Comparison of ENCODE assay signal across 8 cellular contexts in the genomic region with DNA sequence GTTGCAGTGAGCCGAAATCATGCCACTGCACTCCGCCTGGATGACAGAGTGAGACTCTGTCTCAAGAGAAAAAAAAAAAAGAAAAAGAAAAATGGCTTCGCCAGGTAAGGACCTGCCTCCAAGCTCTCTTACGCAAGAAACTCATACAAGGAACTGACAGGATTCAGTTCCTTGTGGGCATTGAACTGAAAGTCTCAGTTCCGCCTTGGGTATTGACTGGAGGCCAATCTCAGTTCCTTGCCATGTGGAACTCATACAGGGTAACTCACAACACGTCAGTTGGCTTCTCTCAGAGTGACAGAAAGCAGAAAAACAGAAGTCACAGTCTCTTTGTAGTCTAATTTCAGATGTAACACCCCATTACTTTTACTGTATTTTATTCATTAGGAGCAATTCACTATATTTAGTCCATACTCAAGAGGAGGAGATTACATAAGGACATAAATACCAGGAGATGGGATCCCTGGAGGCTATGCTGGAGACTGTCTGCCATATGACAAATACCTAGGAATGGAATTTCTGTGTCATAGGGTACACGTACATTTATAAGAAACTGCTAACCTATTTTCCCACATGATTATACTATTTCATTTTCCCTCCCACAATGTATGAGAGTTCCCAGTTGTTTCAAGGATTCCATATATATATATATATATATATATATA. TPM values are rescaled to one million over a fixed set of nuclear protein-coding genes. Genes with fewer than 3 reads are reported as not detected.
DNase-seq lines count a peak whose midpoint lies in the region; ATAC-seq and TF ChIP-seq lines count a peak whose summit lies in the region.

No MANE protein-coding gene starts in this region.

- H3K4me3 Mint-ChIP-seq in nephron progenitor cell, result no peak overlapping the region

- H3K27me3 ChIP-seq in breast epithelium, result no peaks in the 10 kb centered on the region

- peak overlapping the region; percentile 25 to 45 for H3K27ac ChIP-seq in breast epithelium

- no peaks in the 10 kb centered on the region for H3K9me3 Mint-ChIP-seq in nephron progenitor cell

- H3K4me3 ChIP-seq in breast epithelium, result no peak overlapping the region

- H3K4me1 Mint-ChIP-seq in nephron progenitor cell, result no peaks in the 10 kb centered on the region

- no peaks in the 10 kb centered on the region for H3K36me3 ChIP-seq in breast epithelium

- TF ChIP-seq POLR2A in breast epithelium (IDR thresholded peaks at IDR 0.05), result no peak

- intact Hi-C loops in breast epithelium (cut with DNase I; ENCODE audit: low total_unique reads) (no loop called here), posterior vena cava (cut with DNase I) (no loop called here)

- H3K36me3 Mint-ChIP-seq in nephron progenitor cell (ENCODE audit: low read depth), result no peaks in the 10 kb centered on the region

- peaks cover 11% of the 10 kb centered on the region for H3K27me3 Mint-ChIP-seq in nephron progenitor cell (ENCODE audit: low read depth, poor library complexity)

- H3K27ac Mint-ChIP-seq in nephron progenitor cell, result no peak overlapping the region

- no peaks in the 10 kb centered on the region for H3K9me3 ChIP-seq in breast epithelium

- peak; percentile 95 for ATAC-seq in GM19468 (IDR thresholded peaks at IDR 0.05; ENCODE audit: extremely low read depth, unreplicated experiment)
- peak; percentile 99 for ATAC-seq in HG03378 (IDR thresholded peaks at IDR 0.05; ENCODE audit: unreplicated experiment)

- DNase-seq in CD1c-positive myeloid dendritic cell (ENCODE audit: extremely low spot score), result peak; percentile 92
- peak in 1 of 2 donors; percentile 50 for DNase-seq in breast epithelium (ENCODE audit: low spot score in 2 of 2)
- no peak for DNase-seq in superior temporal gyrus (ENCODE audit: extremely low spot score)
- DNase-seq in posterior vena cava (ENCODE audit: low spot score), result no peak
- DNase-seq in nephron progenitor cell, result no peak
- DNase-seq in DMS 273 treated with DMSO at 0.1 percent for 48 hours (lab: John Stamatoyannopoulos, UW), result no peak

- no peaks in the 10 kb centered on the region for H3K4me1 ChIP-seq in breast epithelium

- TF ChIP-seq CTCF in breast epithelium (IDR thresholded peaks at IDR 0.05) (no peak), nephron progenitor cell (IDR thresholded peaks at IDR 0.05) (no peak)

RNA-seq across cellular contexts. Expression of a gene that starts 11.4 kb away (rescaled TPM):
- total RNA-seq in breast epithelium (1 to 10 TPM; 5.3 to 9.8 (median 6.4) TPM), posterior vena cava (10 to 100 TPM; 15.3 to 16.5 TPM)

RNA-seq across cellular contexts. Expression of a gene that starts 16.7 kb away (rescaled TPM):
- total RNA-seq in breast epithelium (10 to 100 TPM; 29.3 to 46.2 (median 41.9) TPM), posterior vena cava (10 to 100 TPM; 47.2 to 63.5 TPM)
